25 cellular contexts compared by ENCODE assay signal in the genomic region with DNA sequence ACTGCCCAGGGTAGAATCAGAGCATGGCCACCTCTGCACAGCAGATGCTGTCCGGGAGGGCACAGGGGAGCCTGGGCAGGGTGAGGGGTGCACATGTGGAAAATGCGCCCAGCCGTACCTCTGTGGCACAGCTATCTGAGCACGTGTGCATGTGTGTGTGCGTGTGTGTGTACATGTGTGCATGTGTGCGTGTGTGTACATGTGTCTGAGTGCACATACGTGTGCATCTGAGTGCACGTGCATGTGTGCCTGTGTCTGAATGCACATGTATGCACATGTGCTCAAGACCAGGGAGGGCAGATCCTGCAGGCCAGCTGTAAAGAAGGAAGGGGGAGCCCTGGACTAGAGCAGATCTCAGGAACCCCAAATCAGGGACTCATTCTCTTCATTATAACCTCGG. TPM values are rescaled to one million over a fixed set of nuclear protein-coding genes. Genes with fewer than 3 reads are reported as not detected.
DNase-seq lines count a peak whose midpoint lies in the region; ATAC-seq, FAIRE-seq and TF ChIP-seq lines count a peak whose summit lies in the region.
"Had no signal": no experiment of that assay in that cellular context is flagged by ENCODE, and none has a peak within 500 bp of the region (broad histone marks: within the 10 kb centered on the region; RNA-seq: fewer than 3 reads in every experiment).

No MANE protein-coding gene starts in this region.

- H4K91ac ChIP-seq in mesenchymal stem cell (ENCODE audit: low read length) (peak overlapping the region; percentile 46), neuronal stem cell (ENCODE audit: low read depth, low read length, poor library complexity) (no peak overlapping the region)

- H3K4me1 Mint-ChIP-seq in activated CD8-positive, alpha-beta T cell treated with anti-CD3 and anti-CD28 coated beads, Interleukin-2, amount 10 ng/mL, durations not matched to agents 7 days and 5 days (ENCODE audit: low read depth) = no peaks in the 10 kb centered on the region

- H3K18ac ChIP-seq in mesenchymal stem cell (ENCODE audit: low read depth in 1 of 2, low read length in 2 of 2) (no peak overlapping the region), neuronal stem cell (ENCODE audit: low read length) (no peak overlapping the region)

- no peak overlapping the region for H2AFZ ChIP-seq in mesenchymal stem cell (ENCODE audit: low read depth, low read length)
- no peak overlapping the region for H2AFZ ChIP-seq in neuronal stem cell (ENCODE audit: low read length)

- H3K4me2 ChIP-seq in mesenchymal stem cell (ENCODE audit: low read length, poor library complexity, severe bottlenecking) = no peak overlapping the region
- no peak overlapping the region for H3K4me2 ChIP-seq in neuronal stem cell (ENCODE audit: insufficient read depth, low read length, poor library complexity, severe bottlenecking)
- H3K4me2 ChIP-seq: A549; BLaER1 treated with 17β-estradiol and CSF1 and Interleukin-3, amounts not matched to agents 10 nM and 100 nM had no signal

- H2BK12ac ChIP-seq in mesenchymal stem cell (ENCODE audit: low read length in 2 of 2) (no peak overlapping the region), neuronal stem cell (ENCODE audit: low read length) (peak overlapping the region; percentile 23)

- H3K23ac ChIP-seq in mesenchymal stem cell (ENCODE audit: low read length in 2 of 2) (no peak overlapping the region), neuronal stem cell (ENCODE audit: low read depth, low read length, poor library complexity) (no peak overlapping the region)

- no peak overlapping the region for H2BK15ac ChIP-seq in mesenchymal stem cell (ENCODE audit: low read depth, poor library complexity, severe bottlenecking)
- H2BK15ac ChIP-seq in neuronal stem cell (ENCODE audit: low read length) = no peak overlapping the region

- H3K36me3 Mint-ChIP-seq in activated CD8-positive, alpha-beta T cell treated with anti-CD3 and anti-CD28 coated beads, Interleukin-2, amount 10 ng/mL, durations not matched to agents 7 days and 5 days (ENCODE audit: low read depth) = no peaks in the 10 kb centered on the region
- H3K36me3 Mint-ChIP-seq: CD8-positive, alpha-beta T cell had no signal

- intact Hi-C loops in Right ventricle myocardium inferior (cut with DNase I) = no loop called here
- intact Hi-C loops in left ventricle myocardium inferior (cut with micrococcal nuclease) = no loop called here

- no peaks in the 10 kb centered on the region for H3K79me1 ChIP-seq in mesenchymal stem cell (replicated peaks; ENCODE audit: low read length, poor library complexity, severe bottlenecking)
- H3K79me1 ChIP-seq in neuronal stem cell (ENCODE audit: low read depth, low read length) = no peaks in the 10 kb centered on the region

- no peaks in the 10 kb centered on the region for H3K9me3 Mint-ChIP-seq in activated CD8-positive, alpha-beta T cell treated with anti-CD3 and anti-CD28 coated beads, Interleukin-2, amount 10 ng/mL, durations not matched to agents 7 days and 5 days (ENCODE audit: insufficient read depth)
- H3K9me3 Mint-ChIP-seq: CD4-positive, alpha-beta T cell; CD8-positive, alpha-beta T cell had no signal

- H3K27me3 ChIP-seq in left ventricle myocardium inferior (ENCODE audit: low read depth) (peaks cover 39% of the 10 kb centered on the region), bronchial epithelial cell (ENCODE audit: control insufficient read depth, insufficient read depth, low read length) (peaks cover 7% of the 10 kb centered on the region), mesenchymal stem cell (ENCODE audit: control insufficient read depth in 1 of 2, insufficient read depth in 1 of 2, low read length in 2 of 2) (peaks cover 24 to 88% of the 10 kb centered on the region in 2 experiments), neuronal stem cell (ENCODE audit: control insufficient read depth in 3 of 3, insufficient read depth in 3 of 3, low read depth in 1 of 3, low read length in 3 of 3) (peaks cover 0 to 50% (median 0%) of the 10 kb centered on the region in 3 experiments)

- no peak overlapping the region for H3K4me3 Mint-ChIP-seq in activated CD8-positive, alpha-beta T cell treated with anti-CD3 and anti-CD28 coated beads, Interleukin-2, amount 10 ng/mL, durations not matched to agents 7 days and 5 days
- H3K4me3 Mint-ChIP-seq: B cell; CD4-positive, alpha-beta T cell; CD8-positive, alpha-beta T cell had no signal

- H3K4me1 ChIP-seq in left ventricle myocardium inferior = peaks cover 25% of the 10 kb centered on the region
- H3K4me1 ChIP-seq in mesenchymal stem cell (ENCODE audit: control insufficient read depth, insufficient read depth, low read depth, low read length) = peaks cover 22% of the 10 kb centered on the region
- peaks cover 0 to 6% of the 10 kb centered on the region in 2 donors for H3K4me1 ChIP-seq in neuronal stem cell (ENCODE audit: control insufficient read depth in 2 of 2, insufficient read depth in 1 of 2, low read depth in 1 of 2, low read length in 2 of 2)
- H3K4me1 ChIP-seq: Caco-2 had no signal

- no peak overlapping the region for H2AK5ac ChIP-seq in mesenchymal stem cell (ENCODE audit: low read length, severe bottlenecking)
- no peak overlapping the region for H2AK5ac ChIP-seq in neuronal stem cell (ENCODE audit: low read depth, low read length)

- H3K27ac Mint-ChIP-seq in activated CD8-positive, alpha-beta T cell treated with anti-CD3 and anti-CD28 coated beads, Interleukin-2, amount 10 ng/mL, durations not matched to agents 7 days and 5 days = no peak overlapping the region
- H3K27ac Mint-ChIP-seq: B cell; CD4-positive, alpha-beta T cell; CD8-positive, alpha-beta T cell had no signal

- H3K9me3 ChIP-seq in left ventricle myocardium inferior (replicated peaks) (no peaks in the 10 kb centered on the region), mesenchymal stem cell (ENCODE audit: control insufficient read depth, low read length) (no peaks in the 10 kb centered on the region), neuronal stem cell (replicated peaks in 1 of 2; ENCODE audit: control insufficient read depth in 2 of 2, insufficient read depth in 1 of 2, low read depth in 1 of 2, low read length in 2 of 2) (peaks cover 0 to 3% of the 10 kb centered on the region in 2 donors)
- H3K9me3 ChIP-seq: A549; BLaER1 treated with 17β-estradiol and CSF1 and Interleukin-3, amounts not matched to agents 10 nM and 100 nM; Caco-2 had no signal

- DNase-seq in Right ventricle myocardium inferior (ENCODE audit: missing footprints) (peak; percentile 25), left ventricle myocardium inferior (no peak), bronchial epithelial cell (ENCODE audit: low read depth) (no peak), mesenchymal stem cell (no peak), neuronal stem cell (ENCODE audit: low spot score) (no peak)
- DNase-seq in activated CD8-positive, alpha-beta T cell treated with anti-CD3 and anti-CD28 coated beads, Interleukin-2, amount 10 ng/mL, durations not matched to agents 7 days and 5 days = no peak
- DNase-seq in activated CD8-positive, alpha-beta memory T cell treated with anti-CD3 and anti-CD28 coated beads, Interleukin-2, amount 50 U/mL, for 4 hours = no peak
- DNase-seq: AML-193; Caco-2; Calu3; CD4-positive, alpha-beta T cell; CD8-positive, alpha-beta T cell; DMS79 treated with DMSO at 0.1 percent for 48 hours; GF-D8 had no signal

- POLR2A ChIA-PET in activated CD8-positive, alpha-beta T cell treated with anti-CD3 and anti-CD28 coated beads, Interleukin-2, amount 10 ng/mL, durations not matched to agents 7 days and 5 days (lab: Charles Lee) = interaction anchor here (0.7 kb wide), 1 partner anchor 211 kb away, joined by 3 read pairs; no protein-coding TSS in a partner anchor

- H3K27me3 Mint-ChIP-seq in activated CD8-positive, alpha-beta T cell treated with anti-CD3 and anti-CD28 coated beads, Interleukin-2, amount 10 ng/mL, durations not matched to agents 7 days and 5 days (ENCODE audit: low read depth) = peaks cover 7% of the 10 kb centered on the region

- CTCF ChIA-PET in activated CD8-positive, alpha-beta T cell treated with anti-CD3 and anti-CD28 coated beads, Interleukin-2, amount 10 ng/mL, durations not matched to agents 7 days and 5 days (lab: Charles Lee) = no interaction called here

- H3K4ac ChIP-seq in mesenchymal stem cell (ENCODE audit: low read depth in 1 of 2, low read length in 2 of 2) = no peak overlapping the region
- H3K4ac ChIP-seq in neuronal stem cell (ENCODE audit: low read length) = no peak overlapping the region

- ATAC-seq in Right ventricle myocardium inferior (no peak), GM21367 (IDR thresholded peaks at IDR 0.05; ENCODE audit: unreplicated experiment) (no peak)
- ATAC-seq in activated CD8-positive, alpha-beta T cell treated with anti-CD3 and anti-CD28 coated beads, Interleukin-2, amount 10 ng/mL, durations not matched to agents 7 days and 5 days = no peak
- ATAC-seq: A549; CD8-positive, alpha-beta T cell had no signal

- peak; percentile 66 for FAIRE-seq in bronchial epithelial cell (lab: Jason Lieb, UNC)
- FAIRE-seq: A549, D721Med, G401.6, GM12891, GM19239 had no signal

- H3K4me3 ChIP-seq in left ventricle myocardium inferior (no peak overlapping the region), bronchial epithelial cell (ENCODE audit: low read depth, low read length) (no peak overlapping the region), mesenchymal stem cell (ENCODE audit: insufficient read depth in 1 of 2, low read depth in 1 of 2, low read length in 2 of 2) (no peak overlapping the region), neuronal stem cell (ENCODE audit: low read length in 2 of 2) (no peak overlapping the region)
- H3K4me3 ChIP-seq: A549; BLaER1 treated with 17β-estradiol and CSF1 and Interleukin-3, amounts not matched to agents 10 nM and 100 nM had no signal

- 72% methylated on average over 8 of the region's 9 CpGs for WGBS in mesenchymal stem cell
- no CpG with 5 or more reads among the region's 9 CpGs for WGBS in neuronal stem cell (ENCODE audit: extremely low coverage in 2 of 2, insufficient read length in 2 of 2, insufficient replicate concordance in 1 of 2), 2 donors

- H3K36me3 ChIP-seq in left ventricle myocardium inferior = no peaks in the 10 kb centered on the region
- H3K36me3 ChIP-seq in bronchial epithelial cell (ENCODE audit: control insufficient read depth, insufficient read depth, low read length) = no peaks in the 10 kb centered on the region
- H3K36me3 ChIP-seq in mesenchymal stem cell (ENCODE audit: control insufficient read depth in 1 of 2, insufficient read depth in 2 of 2, low read depth in 1 of 2, low read length in 2 of 2) = no peaks in the 10 kb centered on the region
- no peaks in the 10 kb centered on the region for H3K36me3 ChIP-seq in neuronal stem cell (replicated peaks in 1 of 2; ENCODE audit: control insufficient read depth in 2 of 2, insufficient read depth in 2 of 2, low read length in 2 of 2)
- H3K36me3 ChIP-seq: BLaER1 treated with 17β-estradiol and CSF1 and Interleukin-3, amounts not matched to agents 10 nM and 100 nM had no signal

- TF ChIP-seq CTCF in left ventricle myocardium inferior (IDR thresholded peaks at IDR 0.05; ENCODE audit: borderline replicate concordance) = no peak
- TF ChIP-seq CTCF in bronchial epithelial cell (IDR thresholded peaks at IDR 0.05; ENCODE audit: insufficient read depth, low read length, severe bottlenecking) = no peak

- H3K9ac ChIP-seq in mesenchymal stem cell (ENCODE audit: low read length) (no peak overlapping the region), neuronal stem cell (ENCODE audit: low read depth, low read length, poor library complexity) (no peak overlapping the region)
- H3K9ac ChIP-seq: BLaER1 treated with 17β-estradiol and CSF1 and Interleukin-3, amounts not matched to agents 10 nM and 100 nM had no signal

- no peak overlapping the region for H2BK5ac ChIP-seq in mesenchymal stem cell (ENCODE audit: low read depth, low read length, poor library complexity, severe bottlenecking)
- no peak overlapping the region for H2BK5ac ChIP-seq in neuronal stem cell (ENCODE audit: low read length)

- H2BK120ac ChIP-seq in mesenchymal stem cell (ENCODE audit: low read depth, low read length) (no peak overlapping the region), neuronal stem cell (ENCODE audit: low read depth, low read length) (no peak overlapping the region)

- H3K14ac ChIP-seq in mesenchymal stem cell (ENCODE audit: low read length in 2 of 2) = peak overlapping the region in 1 of 2 experiments; percentile 78
- no peak overlapping the region for H3K14ac ChIP-seq in neuronal stem cell (ENCODE audit: low read length)

- H4K8ac ChIP-seq in mesenchymal stem cell (ENCODE audit: low read length) (no peak overlapping the region), neuronal stem cell (ENCODE audit: low read depth, low read length) (no peak overlapping the region)

- no peak overlapping the region for H3K27ac ChIP-seq in left ventricle myocardium inferior (replicated peaks)
- no peak overlapping the region for H3K27ac ChIP-seq in mesenchymal stem cell (ENCODE audit: low read length, poor library complexity, severe bottlenecking)
- no peak overlapping the region for H3K27ac ChIP-seq in neuronal stem cell (replicated peaks; ENCODE audit: low read length)
- H3K27ac ChIP-seq: 22Rv1; A549; BLaER1 treated with 17β-estradiol and CSF1 and Interleukin-3, amounts not matched to agents 10 nM and 100 nM had no signal

RNA-seq across cellular contexts. Expression of gene ENPP7, which starts 37.3 kb away (rescaled TPM):
- total RNA-seq in Right ventricle myocardium inferior (not detected), left ventricle myocardium inferior (not detected), bronchial epithelial cell (not detected in 2 replicates)
- not detected for polyA plus RNA-seq in mesenchymal stem cell (2013, experiment 1 of 2)
- polyA plus RNA-seq in mesenchymal stem cell (2013, experiment 2 of 2) = not detected
- not detected for polyA plus RNA-seq in neuronal stem cell (2013, experiment 1 of 2)
- polyA plus RNA-seq in neuronal stem cell (2013, experiment 2 of 2) = not detected
- under 1 TPM in 1 of 2 experiments, not detected in 1; 0.13 TPM for total RNA-seq in activated CD8-positive, alpha-beta T cell treated with anti-CD3 and anti-CD28 coated beads, Interleukin-2, amount 10 ng/mL, durations not matched to agents 7 days and 5 days
- total RNA-seq: A172; Calu3; CD4-positive, alpha-beta T cell had no signal
- polyA plus RNA-seq: A549, BJ had no signal
